In the genomic region with DNA sequence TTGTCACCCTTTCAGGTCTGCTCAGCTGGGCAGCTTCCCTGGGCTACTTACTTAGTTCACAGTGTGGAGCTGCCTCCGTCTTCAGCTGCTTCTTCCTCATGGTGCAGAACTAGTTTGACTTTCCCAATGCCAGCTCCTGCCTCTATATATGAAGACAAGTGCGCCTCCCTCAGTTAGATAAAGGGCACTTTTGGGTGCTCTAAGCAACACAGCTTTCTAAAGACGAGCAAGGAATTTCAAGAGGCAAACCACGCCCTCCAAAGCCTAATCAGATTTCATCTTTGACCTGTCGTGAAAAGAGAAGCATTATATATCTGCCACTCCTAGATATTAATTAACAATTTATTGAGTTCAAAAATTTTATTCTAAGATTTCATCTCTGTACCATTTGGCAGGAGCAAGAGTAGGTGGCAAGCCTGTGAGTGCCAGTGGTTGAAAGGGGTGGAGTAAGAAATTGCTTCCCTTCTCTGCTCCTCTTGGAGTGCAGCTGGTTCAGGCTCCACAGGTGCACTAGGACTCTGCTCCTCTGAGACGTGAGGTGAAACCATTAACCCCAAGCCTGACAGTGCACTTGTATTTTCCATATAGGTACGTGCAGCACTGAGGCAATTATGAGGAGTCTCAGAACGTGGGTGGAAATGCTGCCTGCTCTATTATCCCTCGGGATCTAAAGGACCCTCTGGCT, we compare ENCODE assay signal across 8 cellular contexts. TPM values are rescaled to one million over a fixed set of nuclear protein-coding genes. Genes with fewer than 3 reads are reported as not detected.
A peak's percentile ranks its signal among the peaks of the same experiment; 100 is the strongest.
DNase-seq lines count a peak whose midpoint lies in the region; ATAC-seq and TF ChIP-seq lines count a peak whose summit lies in the region.

No MANE protein-coding gene starts in this region.

- peaks cover 0 to 4% (median 0%) of the 10 kb centered on the region in 5 donors for H3K36me3 Mint-ChIP-seq in naive thymus-derived CD4-positive, alpha-beta T cell

- peak overlapping the region in 7 of 9 donors; percentile 42 to 97 (median 71) for H3K27ac Mint-ChIP-seq in naive thymus-derived CD4-positive, alpha-beta T cell

- BruUV-seq in IMR-90 (replicated peaks; lab: Mats Ljungman, UMichigan) (no TSS peak), Panc1 (replicated peaks; lab: Mats Ljungman, UMichigan) (no TSS peak)

- dilution Hi-C loops in IMR-90 (cut with HindIII; ENCODE audit: low sequenced_read_pairs, unreplicated experiment) = no loop called here

- ATAC-seq in IMR-90 (ENCODE audit: low read depth) (no peak), Panc1 (peak; percentile 39; the same call in 1 of the 2 replicates), GM19395 (IDR thresholded peaks at IDR 0.05; ENCODE audit: unreplicated experiment) (no peak), sciatic nerve (no peak)
- no peak for ATAC-seq in naive thymus-derived CD4-positive, alpha-beta T cell

- H3K9me1 ChIP-seq in IMR-90 (ENCODE audit: insufficient read depth, low read length) = 0 out of 2 replicates have a peak, but pooled peaks cover 2% of the 10 kb centered on the region

- H3K4me2 ChIP-seq in IMR-90 (ENCODE audit: low read depth, low read length) = peak overlapping the region; percentile 55

- H3K4me3 ChIP-seq in IMR-90 (ENCODE audit: insufficient read depth, low read depth, low read length) (no peak overlapping the region), Panc1 (ENCODE audit: low read depth in 2 of 2, low read length in 2 of 2) (peak overlapping the region in 1 of 2 experiments; percentile 33; a peak in 2 of 4 replicates)
- no peak overlapping the region for H3K4me3 ChIP-seq in naive thymus-derived CD4-positive, alpha-beta T cell (ENCODE audit: low read length)

- no peak overlapping the region for H2BK15ac ChIP-seq in IMR-90 (ENCODE audit: low read depth, low read length)

- H3K9me3 Mint-ChIP-seq in naive thymus-derived CD4-positive, alpha-beta T cell = no peaks in the 10 kb centered on the region

- 44% methylated on average over 3 of the region's 9 CpGs; no CpG with 5 or more reads in 1 of the 2 experiments for WGBS in IMR-90 (ENCODE audit: extremely low coverage in 2 of 2, insufficient read length in 1 of 2), 2 experiments

- no peak overlapping the region for H3K9ac ChIP-seq in IMR-90 (ENCODE audit: low read depth, low read length)

- no peak for TF ChIP-seq POLR2A in IMR-90 (IDR thresholded peaks at IDR 0.05; ENCODE audit: low read depth, low read length)

- H3K4me3 Mint-ChIP-seq in naive thymus-derived CD4-positive, alpha-beta T cell = peak overlapping the region in 9 of 10 donors; percentile 12 to 82 (median 66)

- H3K56ac ChIP-seq in IMR-90 (ENCODE audit: extremely low read depth, insufficient read depth, low read length) = no peak overlapping the region

- H4K91ac ChIP-seq in IMR-90 (ENCODE audit: insufficient read depth, low read depth, low read length) = no peak overlapping the region

- H3K27me3 ChIP-seq in IMR-90 (ENCODE audit: control insufficient read depth, insufficient read depth, low read length) = no peaks in the 10 kb centered on the region
- no peaks in the 10 kb centered on the region for H3K27me3 ChIP-seq in Panc1 (ENCODE audit: control insufficient read depth, insufficient read depth, low read length)
- H3K27me3 ChIP-seq in naive thymus-derived CD4-positive, alpha-beta T cell (ENCODE audit: control insufficient read depth in 2 of 2, insufficient read depth in 2 of 2, low read length in 2 of 2) = no peaks in the 10 kb centered on the region

- no peak overlapping the region for H3K4ac ChIP-seq in IMR-90 (ENCODE audit: low read depth, low read length)

- H3K14ac ChIP-seq in IMR-90 (replicated peaks; ENCODE audit: low read depth, low read length) = no peak overlapping the region

- no peak overlapping the region for H2BK5ac ChIP-seq in IMR-90 (ENCODE audit: low read depth, low read length, poor library complexity, severe bottlenecking)

- peaks cover 9 to 24% of the 10 kb centered on the region in 2 experiments for H3K79me1 ChIP-seq in IMR-90 (ENCODE audit: low read depth in 1 of 2, low read length in 2 of 2)

- no peak overlapping the region for H3K18ac ChIP-seq in IMR-90 (ENCODE audit: low read depth, low read length)

- H3K4me1 Mint-ChIP-seq in naive thymus-derived CD4-positive, alpha-beta T cell = peaks cover 26 to 45% (median 35%) of the 10 kb centered on the region in 7 donors

- H3K27me3 Mint-ChIP-seq in naive thymus-derived CD4-positive, alpha-beta T cell = peaks cover 0 to 13% (median 0%) of the 10 kb centered on the region in 5 donors

- H3K23ac ChIP-seq in IMR-90 (ENCODE audit: low read depth, low read length) = no peak overlapping the region

- no peak overlapping the region for H2AK5ac ChIP-seq in IMR-90 (ENCODE audit: low read depth, low read length)

- intact Hi-C loops in IMR-90 (cut with micrococcal nuclease) (loop anchor here (2.0 to 10.0 kb wide), 2 partner anchors 203 to 263 kb away; a partner anchor contains a TSS), Panc1 (cut with micrococcal nuclease; ENCODE audit: unreplicated experiment) (loop anchor here (5.0 kb wide), 1 partner anchor 201 kb away; no protein-coding TSS in a partner anchor), sciatic nerve (cut with DNase I) (no loop called here)
- intact Hi-C loops in naive thymus-derived CD4-positive, alpha-beta T cell (cut with micrococcal nuclease) = loop anchor here (1.0 to 10.0 kb wide), 7 partner anchors 41 to 913 kb away; a partner anchor contains a TSS

- POLR2A ChIA-PET in IMR-90 (lab: Charles Lee; ENCODE audit: unreplicated experiment) = no interaction called here
- POLR2A ChIA-PET in Panc1 (lab: Charles Lee) = interaction anchor here (0.7 to 1.0 kb wide), 2 partner anchors 265 to 632 kb away, joined by 3 read pairs; a partner anchor contains a TSS
- POLR2A ChIA-PET in naive thymus-derived CD4-positive, alpha-beta T cell (lab: Charles Lee) = interaction anchor here (0.6 to 5.4 kb wide), 4 partner anchors 17 to 496 kb away, joined by 3 to 33 read pairs (median 4); a partner anchor contains a TSS

- TF ChIP-seq CTCF in IMR-90 (conservative IDR thresholded peaks at IDR 0.05; ENCODE audit: low read depth, low read length) (peak; percentile 43), Panc1 (IDR thresholded peaks at IDR 0.05) (peak; percentile 75)

- H3K27ac ChIP-seq in IMR-90 (ENCODE audit: insufficient read depth, low read length) (no peak overlapping the region), Panc1 (ENCODE audit: low read length) (peak overlapping the region; percentile 36; the same call in 1 of the 2 replicates)
- no peak overlapping the region for H3K27ac ChIP-seq in naive thymus-derived CD4-positive, alpha-beta T cell (ENCODE audit: low read depth, low read length)

- peaks cover 6% of the 10 kb centered on the region for H3K4me1 ChIP-seq in IMR-90 (ENCODE audit: control insufficient read depth, insufficient read depth, low read length)
- peaks cover 17% of the 10 kb centered on the region for H3K4me1 ChIP-seq in Panc1 (ENCODE audit: control insufficient read depth, insufficient read depth, low read length)
- H3K4me1 ChIP-seq in naive thymus-derived CD4-positive, alpha-beta T cell (ENCODE audit: control insufficient read depth in 2 of 2, insufficient read depth in 2 of 2, low read length in 2 of 2) = peaks cover 6 to 9% of the 10 kb centered on the region in 2 donors

- TF ChIP-seq RAD21 in IMR-90 (IDR thresholded peaks at IDR 0.05; ENCODE audit: low read length) = peak; percentile 39

- DNase-seq in Daoy (ENCODE audit: low read depth) (peak; percentile 48), IMR-90 (peak; percentile 33), Panc1 (ENCODE audit: low read depth, low spot score) (peak; percentile 46), dermis blood vessel endothelial cell (peak; percentile 57), sciatic nerve (ENCODE audit: low spot score) (no peak)
- DNase-seq in naive thymus-derived CD4-positive, alpha-beta T cell = peak in 7 of 9 donors; percentile 18 to 47 (median 33)
- DNase-seq in activated CD4-positive, CD25-positive, alpha-beta regulatory T cell (lab: John Stamatoyannopoulos, UW) = no peak

- in situ Hi-C loops in IMR-90 (cut with MboI; ENCODE audit: low sequenced_read_pairs) (no loop called here), Panc1 (cut with HindIII; ENCODE audit: low pct_unique_long_range_greater_than_20kb, low sequenced_read_pairs) (no loop called here)

- CTCF ChIA-PET in IMR-90 (lab: Yijun Ruan, JAX) = interaction anchor here (0.5 to 1.1 kb wide), 2 partner anchors 23 to 93 kb away, joined by 3 to 4 read pairs; no protein-coding TSS in a partner anchor
- CTCF ChIA-PET in Panc1 (lab: Charles Lee) = interaction anchor here (0.5 to 1.1 kb wide), 5 partner anchors 41 to 525 kb away, joined by 5 to 8 read pairs (median 6); no protein-coding TSS in a partner anchor
- CTCF ChIA-PET in naive thymus-derived CD4-positive, alpha-beta T cell (lab: Charles Lee) = interaction anchor here (0.5 to 3.7 kb wide), 9 partner anchors 16 to 269 kb away, joined by 3 to 25 read pairs (median 4); no protein-coding TSS in a partner anchor

- H2BK20ac ChIP-seq in IMR-90 (ENCODE audit: low read depth, low read length) = no peak overlapping the region

- no peak overlapping the region for H2AK9ac ChIP-seq in IMR-90 (replicated peaks; ENCODE audit: low read depth, low read length, poor library complexity)

- H4K5ac ChIP-seq in IMR-90 (ENCODE audit: low read depth, low read length) = peak overlapping the region; percentile 24; the same call in 1 of the 2 replicates

- H2AFZ ChIP-seq in IMR-90 (replicated peaks; ENCODE audit: low read length, poor library complexity) = peak overlapping the region; percentile 46

- no peak overlapping the region for H4K8ac ChIP-seq in IMR-90 (ENCODE audit: low read depth in 2 of 2, low read length in 2 of 2)

- no peak overlapping the region for H2BK120ac ChIP-seq in IMR-90 (ENCODE audit: low read depth, low read length)

- no peaks in the 10 kb centered on the region for H3K9me3 ChIP-seq in IMR-90 (ENCODE audit: control insufficient read depth, insufficient read depth, low read length)
- no peaks in the 10 kb centered on the region for H3K9me3 ChIP-seq in Panc1 (ENCODE audit: control insufficient read depth, insufficient read depth, low read depth, low read length)
- no peaks in the 10 kb centered on the region for H3K9me3 ChIP-seq in naive thymus-derived CD4-positive, alpha-beta T cell (ENCODE audit: control insufficient read depth in 2 of 3, low read length in 3 of 3)

- H4K20me1 ChIP-seq in IMR-90 (ENCODE audit: insufficient read depth, low read length) = no peaks in the 10 kb centered on the region; the same call in 1 of the 2 replicates

- H3K36me3 ChIP-seq in IMR-90 (ENCODE audit: control insufficient read depth, insufficient read depth, low read length) = no peaks in the 10 kb centered on the region
- H3K36me3 ChIP-seq in Panc1 (ENCODE audit: control insufficient read depth, insufficient read depth, low read length) = no peaks in the 10 kb centered on the region
- H3K36me3 ChIP-seq in naive thymus-derived CD4-positive, alpha-beta T cell (ENCODE audit: control insufficient read depth in 2 of 3, insufficient read depth in 3 of 3, low read length in 3 of 3) = peaks cover 0 to 4% (median 0%) of the 10 kb centered on the region in 3 experiments

RNA-seq across cellular contexts. Expression of a gene that starts 2.1 kb away (rescaled TPM):
- total RNA-seq in Daoy (2014; rRNA removed; shearing (Covaris generic)) = 49.6 and 54.3 TPM in 2 replicates
- total RNA-seq in IMR-90 (2012; rRNA removed) (45.3 and 48.3 TPM in 2 replicates), Panc1 (2021; ENCODE audit: unreplicated experiment) (59.9 TPM), dermis blood vessel endothelial cell (33.9 and 36.8 TPM in 2 replicates), sciatic nerve (82.5 TPM)
- polyA plus RNA-seq in IMR-90 (2012; rRNA removed) = 21.9 and 28.0 TPM in 2 replicates
- 11.6 and 19.2 TPM in 2 replicates for polyA plus RNA-seq in IMR-90 (2012; cell fraction: cytosol; rRNA removed)
- polyA plus RNA-seq in IMR-90 (2012; cell fraction: nucleus; rRNA removed; ENCODE audit: low replicate concordance) = 20.3 and 77.4 TPM in 2 replicates
- 30.6 TPM for polyA plus RNA-seq in Panc1 (2012; ENCODE audit: insufficient read length)
- total RNA-seq in naive thymus-derived CD4-positive, alpha-beta T cell = 10 to 100 TPM; 49.3 to 65.4 (median 61.0) TPM
- polyA plus RNA-seq in naive thymus-derived CD4-positive, alpha-beta T cell = 10 to 100 TPM; 14.0 to 24.6 TPM

RNA-seq across cellular contexts. Expression of a gene that starts 19.9 kb away (rescaled TPM):
- 21.2 and 27.8 TPM in 2 replicates for total RNA-seq in Daoy (2014; rRNA removed; shearing (Covaris generic))
- 16.7 and 27.6 TPM in 2 replicates for total RNA-seq in IMR-90 (2012; rRNA removed)
- polyA plus RNA-seq in IMR-90 (2012; rRNA removed) = 27.0 and 40.1 TPM in 2 replicates
- 19.7 and 28.3 TPM in 2 replicates for polyA plus RNA-seq in IMR-90 (2012; cell fraction: cytosol; rRNA removed)
- polyA plus RNA-seq in IMR-90 (2012; cell fraction: nucleus; rRNA removed; ENCODE audit: low replicate concordance) = 60.9 and 121 TPM in 2 replicates
- 47.9 TPM for total RNA-seq in Panc1 (2021; ENCODE audit: unreplicated experiment)
- 44.5 TPM for polyA plus RNA-seq in Panc1 (2012; ENCODE audit: insufficient read length)
- total RNA-seq in dermis blood vessel endothelial cell = 35.2 and 39.9 TPM in 2 replicates
- total RNA-seq in naive thymus-derived CD4-positive, alpha-beta T cell = 100 to 1,000 TPM in 1 of 5 experiments, 10 to 100 TPM in 4; 58.8 to 101 (median 77.0) TPM
- 10 to 100 TPM; 32.4 to 42.0 TPM for polyA plus RNA-seq in naive thymus-derived CD4-positive, alpha-beta T cell
- total RNA-seq in sciatic nerve = 58.5 TPM

RNA-seq across cellular contexts. Expression of a gene that starts 55.1 kb away (rescaled TPM):
- 16.9 and 22.3 TPM in 2 replicates for total RNA-seq in Daoy (2014; rRNA removed; shearing (Covaris generic))
- total RNA-seq in IMR-90 (2012; rRNA removed) = 14.0 and 16.7 TPM in 2 replicates
- polyA plus RNA-seq in IMR-90 (2012; rRNA removed) = 21.7 and 22.2 TPM in 2 replicates
- 13.7 and 15.6 TPM in 2 replicates for polyA plus RNA-seq in IMR-90 (2012; cell fraction: cytosol; rRNA removed)
- 26.4 and 49.4 TPM in 2 replicates for polyA plus RNA-seq in IMR-90 (2012; cell fraction: nucleus; rRNA removed; ENCODE audit: low replicate concordance)
- 50.5 TPM for total RNA-seq in Panc1 (2021; ENCODE audit: unreplicated experiment)
- 22.0 TPM for polyA plus RNA-seq in Panc1 (2012; ENCODE audit: insufficient read length)
- 28.4 and 29.3 TPM in 2 replicates for total RNA-seq in dermis blood vessel endothelial cell
- total RNA-seq in naive thymus-derived CD4-positive, alpha-beta T cell = 10 to 100 TPM; 20.0 to 38.7 (median 23.4) TPM
- polyA plus RNA-seq in naive thymus-derived CD4-positive, alpha-beta T cell = 1 to 10 TPM; 2.7 to 6.9 TPM
- 38.4 TPM for total RNA-seq in sciatic nerve

Comparison
In these comparisons a context has a peak if more than half of its experiments do, and no peak if none do; other contexts are left out.
1. DNase-seq: peak in Daoy (single experiment), IMR-90 (single experiment), Panc1 (single experiment), dermis blood vessel endothelial cell (single experiment) and naive thymus-derived CD4-positive, alpha-beta T cell (7 of 9); none in activated CD4-positive, CD25-positive, alpha-beta regulatory T cell (0 of 4) and sciatic nerve (single experiment).